ENCODE assay signal across 9 cellular contexts in genomic region chr3:143081844-143082778, GRCh38. TPM values are rescaled to one million over a fixed set of nuclear protein-coding genes. Genes with fewer than 3 reads are reported as not detected.
DNase-seq lines count a peak whose midpoint lies in the region; ATAC-seq and TF ChIP-seq lines count a peak whose summit lies in the region.
"Had no signal": no experiment of that assay in that cellular context is flagged by ENCODE, and none has a peak within 500 bp of the region (broad histone marks: within the 10 kb centered on the region; RNA-seq: fewer than 3 reads in every experiment).

No MANE protein-coding gene starts in this region.

- no peaks in the 10 kb centered on the region for H3K9me3 ChIP-seq in esophagus squamous epithelium
- no peaks in the 10 kb centered on the region for H3K9me3 ChIP-seq in suprapubic skin
- no peaks in the 10 kb centered on the region for H3K9me3 ChIP-seq in SJCRH30 (replicated peaks)
- H3K9me3 ChIP-seq: thoracic aorta had no signal

- no peak for TF ChIP-seq EP300 in suprapubic skin (IDR thresholded peaks at IDR 0.05)

- H3K4me3 ChIP-seq in esophagus squamous epithelium, result peak overlapping the region in 1 of 4 donors; percentile 8
- H3K4me3 ChIP-seq in suprapubic skin, result no peak overlapping the region
- H3K4me3 ChIP-seq in SJCRH30, result no peak overlapping the region
- H3K4me3 ChIP-seq: thoracic aorta had no signal

- ATAC-seq in GM18517 (IDR thresholded peaks at IDR 0.05; ENCODE audit: unreplicated experiment) (peak; percentile 89), GM21526 (IDR thresholded peaks at IDR 0.05; ENCODE audit: low FRiP score, unreplicated experiment) (peak; percentile 88), HG03520 (IDR thresholded peaks at IDR 0.05; ENCODE audit: unreplicated experiment) (peak; percentile 76)

- H3K27me3 ChIP-seq in esophagus squamous epithelium (no peaks in the 10 kb centered on the region), suprapubic skin (no peaks in the 10 kb centered on the region), SJCRH30 (no peaks in the 10 kb centered on the region)

- intact Hi-C loops in esophagus squamous epithelium (cut with DNase I), result no loop called here

- WGBS in esophagus squamous epithelium, 2 donors, result 69 to 72% methylated on average over 19 of the region's 19 CpGs
- 85% methylated on average over 19 of the region's 19 CpGs for WGBS in suprapubic skin

- H3K36me3 ChIP-seq in esophagus squamous epithelium, result no peaks in the 10 kb centered on the region
- H3K36me3 ChIP-seq in suprapubic skin, result no peaks in the 10 kb centered on the region
- no peaks in the 10 kb centered on the region for H3K36me3 ChIP-seq in SJCRH30
- H3K36me3 ChIP-seq: thoracic aorta had no signal

- peak; percentile 1 for DNase-seq in esophagus squamous epithelium (lab: John Stamatoyannopoulos, UW)
- no peak for DNase-seq in suprapubic skin (ENCODE audit: low spot score in 2 of 2)
- DNase-seq in NCI-H2171 treated with DMSO at 0.1 percent for 48 hours (lab: John Stamatoyannopoulos, UW), result no peak
- DNase-seq in SJCRH30, result no peak
- no peak for DNase-seq in NCI-H1417 (lab: John Stamatoyannopoulos, UW)

- H3K27ac ChIP-seq in esophagus squamous epithelium (no peak overlapping the region), suprapubic skin (no peak overlapping the region), SJCRH30 (no peak overlapping the region)
- H3K27ac ChIP-seq: thoracic aorta had no signal

- TF ChIP-seq CTCF in esophagus squamous epithelium (IDR thresholded peaks at IDR 0.05), result no peak
- TF ChIP-seq CTCF in suprapubic skin (IDR thresholded peaks at IDR 0.05), result no peak

- H3K4me1 ChIP-seq in esophagus squamous epithelium, result no peaks in the 10 kb centered on the region
- H3K4me1 ChIP-seq in suprapubic skin, result no peaks in the 10 kb centered on the region
- no peaks in the 10 kb centered on the region for H3K4me1 ChIP-seq in SJCRH30

- TF ChIP-seq POLR2A in esophagus squamous epithelium (IDR thresholded peaks at IDR 0.05), result no peak
- TF ChIP-seq POLR2A in suprapubic skin (IDR thresholded peaks at IDR 0.05), result no peak

RNA-seq across cellular contexts. Expression of gene CHST2, which starts 37.5 kb away (rescaled TPM):
- total RNA-seq in esophagus squamous epithelium (1 to 10 TPM in 3 of 4 donors, under 1 TPM in 1; 0.76 to 3.1 (median 1.6) TPM), suprapubic skin (10 to 100 TPM in 1 of 4 donors, 1 to 10 TPM in 3; 2.4 to 22.8 (median 5.3) TPM)
- 2.3 and 2.6 TPM in 2 replicates for total RNA-seq in SJCRH30 (2014; rRNA removed; shearing (Covaris generic))
